Comparison of ENCODE assay signal across 9 cellular contexts in the genomic region with DNA sequence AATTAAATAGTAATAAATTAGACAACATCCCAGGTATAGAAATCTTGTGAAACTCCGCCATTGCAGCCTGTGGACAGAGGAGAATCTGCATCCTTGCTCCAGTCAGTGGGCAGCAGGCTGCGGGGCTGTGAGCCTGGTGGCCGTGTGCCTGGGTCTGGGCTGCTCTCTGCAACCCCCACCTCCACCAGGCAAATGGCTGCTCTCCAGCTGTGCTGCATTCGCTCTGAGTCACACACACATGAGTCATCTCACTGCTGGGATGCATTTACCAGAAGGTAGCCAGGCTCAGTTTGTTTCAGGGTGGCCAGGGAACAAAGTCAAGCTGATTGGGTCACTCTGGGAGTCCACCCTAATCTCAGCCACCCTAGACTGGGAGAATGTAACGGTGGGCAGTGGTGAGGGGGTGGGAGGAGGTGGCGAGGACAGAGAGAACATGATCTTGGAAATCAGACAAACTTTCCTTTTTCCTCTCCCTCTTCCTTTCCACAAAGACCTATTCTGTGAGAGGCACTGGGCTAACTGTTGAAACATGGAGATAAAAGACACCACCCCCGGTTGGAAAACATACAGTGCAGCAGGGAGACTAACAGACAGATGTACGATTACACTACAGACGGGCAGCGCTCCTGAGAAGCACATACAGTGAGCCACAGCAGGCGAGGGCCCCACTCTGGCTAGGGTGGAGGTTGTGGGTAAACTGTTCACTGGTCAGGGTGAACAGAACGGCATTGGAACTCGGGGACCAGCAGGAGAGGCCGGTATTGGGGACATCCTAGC. TPM values are rescaled to one million over a fixed set of nuclear protein-coding genes. Genes with fewer than 3 reads are reported as not detected.
DNase-seq lines count a peak whose midpoint lies in the region; ATAC-seq and TF ChIP-seq lines count a peak whose summit lies in the region.
"Had no signal": no experiment of that assay in that cellular context is flagged by ENCODE, and none has a peak within 500 bp of the region (broad histone marks: within the 10 kb centered on the region; RNA-seq: fewer than 3 reads in every experiment).

No MANE protein-coding gene starts in this region.

- H3K36me3 ChIP-seq in body of pancreas (replicated peaks in 1 of 2; ENCODE audit: insufficient read depth in 1 of 2, low read depth in 2 of 2) (no peaks in the 10 kb centered on the region), spleen (peaks cover 0 to 73% (median 29%) of the 10 kb centered on the region in 6 donors)

- TF ChIP-seq CTCF in body of pancreas (IDR thresholded peaks at IDR 0.05) = no peak
- no peak for TF ChIP-seq CTCF in spleen (IDR thresholded peaks at IDR 0.05 in 8 of 11, conservative IDR thresholded peaks at IDR 0.05 in 3 of 11)

- H3K4me3 ChIP-seq in body of pancreas (no peak overlapping the region), spleen (no peak overlapping the region)

- ATAC-seq in HG02763 (IDR thresholded peaks at IDR 0.05; ENCODE audit: unreplicated experiment) (peak; percentile 85), body of pancreas (peak; percentile 90), HG03175 (IDR thresholded peaks at IDR 0.05; ENCODE audit: unreplicated experiment) (no peak)

- 68 to 69% methylated on average over 13 of the region's 14 CpGs for WGBS in body of pancreas, 2 donors
- 75 to 87% (median 79%) methylated on average over 14 of the region's 14 CpGs for WGBS in spleen, 5 donors

- peak; percentile 13 to 31 for DNase-seq in activated CD4-positive, alpha-beta T cell treated with anti-CD3 and anti-CD28 coated beads for 24 hours (ENCODE audit: low read depth in 2 of 2)
- DNase-seq in activated CD4-positive, alpha-beta T cell treated with anti-CD3 and anti-CD28 coated beads, Interleukin-2, amount 50 U/mL, for 4 hours = no peak
- DNase-seq in NCI-H69 (lab: John Stamatoyannopoulos, UW) (peak; percentile 93), body of pancreas (peak; percentile 66 to 92 (median 74)), iPS-NIHi11 (ENCODE audit: low spot score) (peak; percentile 85), spleen (no peak)
- DNase-seq: naive B cell had no signal

- intact Hi-C loops in body of pancreas (cut with DNase I) (no loop called here), spleen (cut with DNase I; ENCODE audit: low total_unique reads) (no loop called here)

- peaks cover 17% of the 10 kb centered on the region for H3K4me1 ChIP-seq in body of pancreas
- peaks cover 0 to 46% (median 15%) of the 10 kb centered on the region in 6 donors for H3K4me1 ChIP-seq in spleen

- H3K27me3 ChIP-seq in body of pancreas (no peaks in the 10 kb centered on the region), spleen (replicated peaks in 1 of 7) (no peaks in the 10 kb centered on the region)

- H3K9me3 ChIP-seq in body of pancreas (no peaks in the 10 kb centered on the region), spleen (no peaks in the 10 kb centered on the region)

- TF ChIP-seq POLR2A in body of pancreas (IDR thresholded peaks at IDR 0.05) (peak in 2 of 3 donors; percentile 16 to 22), spleen (IDR thresholded peaks at IDR 0.05) (no peak)

- H3K27ac ChIP-seq in body of pancreas (peak overlapping the region; percentile 11 to 91 (median 73)), spleen (peak overlapping the region in 6 of 8 donors; percentile 17 to 61 (median 55))

RNA-seq across cellular contexts. Expression of gene TRAM2, which starts 59.2 kb away (rescaled TPM):
- total RNA-seq in body of pancreas = 1 to 10 TPM; 6.7 to 7.9 TPM
- 10 to 100 TPM; 26.7 to 47.7 (median 40.1) TPM for total RNA-seq in spleen
- 1 to 10 TPM; 1.8 to 4.8 (median 2.2) TPM for polyA plus RNA-seq in spleen

Comparison
In these comparisons a context has a peak if more than half of its experiments do, and no peak if none do; other contexts are left out.
1. DNase-seq: peak in activated CD4-positive, alpha-beta T cell treated with anti-CD3 and anti-CD28 coated beads for 24 hours (2 of 2), NCI-H69 (single experiment), body of pancreas (4 of 4) and iPS-NIHi11 (single experiment); none in activated CD4-positive, alpha-beta T cell treated with anti-CD3 and anti-CD28 coated beads, Interleukin-2, amount 50 U/mL, for 4 hours (0 of 2) and spleen (single experiment).
2. POLR2A ChIP-seq: peak in body of pancreas (2 of 3); none in spleen (0 of 3).